Comparison of ENCODE assay signal across 19 cellular contexts in genomic region chr5:160049099-160049498, GRCh38. TPM values are rescaled to one million over a fixed set of nuclear protein-coding genes. Genes with fewer than 3 reads are reported as not detected.
DNase-seq lines count a peak whose midpoint lies in the region; ATAC-seq, FAIRE-seq and TF ChIP-seq lines count a peak whose summit lies in the region.
"Had no signal": no experiment of that assay in that cellular context is flagged by ENCODE, and none has a peak within 500 bp of the region (broad histone marks: within the 10 kb centered on the region; RNA-seq: fewer than 3 reads in every experiment).

No MANE protein-coding gene starts in this region.

- no peak for FAIRE-seq in D721Med (lab: Jason Lieb, UNC)
- FAIRE-seq: A549, GM12878 had no signal

- H3K9me3 ChIP-seq in T-helper 17 cell (ENCODE audit: control insufficient read depth, low read length, poor library complexity, severe bottlenecking), result no peaks in the 10 kb centered on the region
- H3K9me3 ChIP-seq: A549 had no signal

- peaks cover 6% of the 10 kb centered on the region for H3K4me1 Mint-ChIP-seq in activated T-cell treated with anti-CD3 and anti-CD28 coated beads, Interleukin-2, amount 50 U/mL, for 72 hours (ENCODE audit: low read depth)
- peaks cover 9% of the 10 kb centered on the region for H3K4me1 Mint-ChIP-seq in T-helper 17 cell

- no peak for DNase-seq in activated T-cell treated with anti-CD3 and anti-CD28 coated beads, Interleukin-2, amount 50 U/mL, for 72 hours
- DNase-seq in activated T-cell treated with anti-CD3 and anti-CD28 coated beads, Interleukin-2, amount 50 U/mL, for 1 hour, result no peak
- DNase-seq in T-helper 17 cell (no peak), left colon (no peak), NCI-H226 (no peak), D721Med (ENCODE audit: insufficient read length, low spot score) (no peak), DMS153 (lab: John Stamatoyannopoulos, UW) (no peak)
- DNase-seq: AML-193; CD4-positive, alpha-beta memory T cell; DMS53; DND-41; EL; GOT3; H7; HFFc6 had no signal

- intact Hi-C loops in left colon (cut with DNase I, micrococcal nuclease), result no loop called here

- H3K9me3 Mint-ChIP-seq in activated T-cell treated with anti-CD3 and anti-CD28 coated beads, Interleukin-2, amount 50 U/mL, for 72 hours, result no peaks in the 10 kb centered on the region
- H3K9me3 Mint-ChIP-seq: CD14-positive monocyte; CD4-positive, alpha-beta memory T cell; HFFc6 had no signal

- no peaks in the 10 kb centered on the region for H3K27me3 Mint-ChIP-seq in activated T-cell treated with anti-CD3 and anti-CD28 coated beads, Interleukin-2, amount 50 U/mL, for 72 hours (ENCODE audit: low read depth)
- no peaks in the 10 kb centered on the region for H3K27me3 Mint-ChIP-seq in T-helper 17 cell
- H3K27me3 Mint-ChIP-seq: CD4-positive, alpha-beta memory T cell had no signal

- ATAC-seq in activated T-cell treated with anti-CD3 and anti-CD28 coated beads, Interleukin-2, amount 50 U/mL, for 72 hours (replicated peaks in 1 of 2), result no peak
- no peak for ATAC-seq in T-helper 17 cell
- peak; percentile 66 for ATAC-seq in left colon
- ATAC-seq: A549, GM12878, HCT116 had no signal

- peak overlapping the region; percentile 80 for H3K27ac Mint-ChIP-seq in activated T-cell treated with anti-CD3 and anti-CD28 coated beads, Interleukin-2, amount 50 U/mL, for 72 hours
- H3K27ac Mint-ChIP-seq in T-helper 17 cell, result peak overlapping the region; percentile 81
- H3K27ac Mint-ChIP-seq: HFFc6 had no signal

- peaks cover 0 to 28% of the 10 kb centered on the region in 2 donors for H3K36me3 Mint-ChIP-seq in activated T-cell treated with anti-CD3 and anti-CD28 coated beads, Interleukin-2, amount 50 U/mL, for 72 hours (ENCODE audit: insufficient read depth in 2 of 2)
- peaks cover 10% of the 10 kb centered on the region for H3K36me3 Mint-ChIP-seq in T-helper 17 cell (ENCODE audit: low read depth)

- no peak overlapping the region for H3K4me3 Mint-ChIP-seq in activated T-cell treated with anti-CD3 and anti-CD28 coated beads, Interleukin-2, amount 50 U/mL, for 72 hours
- no peak overlapping the region for H3K4me3 Mint-ChIP-seq in T-helper 17 cell
- H3K4me3 Mint-ChIP-seq: CD14-positive monocyte; CD4-positive, alpha-beta memory T cell; HFFc6 had no signal

- no peak for TF ChIP-seq CTCF in D721Med (IDR thresholded peaks at IDR 0.05; ENCODE audit: insufficient read depth, missing control alignments)

RNA-seq across cellular contexts. Expression of gene TTC1, which starts 40.2 kb away (rescaled TPM):
- 10 to 100 TPM; 46.8 to 50.5 TPM for total RNA-seq in activated T-cell treated with anti-CD3 and anti-CD28 coated beads, Interleukin-2, amount 50 U/mL, for 72 hours
- total RNA-seq in T-helper 17 cell (10 to 100 TPM; 24.0 to 24.3 TPM), left colon (10 to 100 TPM; 40.2 to 41.7 TPM)
